8 cellular contexts compared by ENCODE assay signal in genomic region chr22:39900306-39901227, GRCh38. TPM values are rescaled to one million over a fixed set of nuclear protein-coding genes. Genes with fewer than 3 reads are reported as not detected.
DNase-seq lines count a peak whose midpoint lies in the region; ATAC-seq and TF ChIP-seq lines count a peak whose summit lies in the region.

TSS of gene GRAP2 (plus strand) at chr22:39901084. CDS start at chr22:39947107, 46,023 bp downstream.

- peak within 1 kb of the TSS; percentile 94 to 99 (median 96) for H3K4me3 Mint-ChIP-seq in CD4-positive, CD25-positive, alpha-beta regulatory T cell
- peak within 1 kb of the TSS; percentile 92 for H3K4me3 Mint-ChIP-seq in central memory CD8-positive, alpha-beta T cell

- peaks cover 8% of the 10 kb centered on the region for H3K36me3 Mint-ChIP-seq in CD4-positive, CD25-positive, alpha-beta regulatory T cell
- H3K36me3 Mint-ChIP-seq in central memory CD8-positive, alpha-beta T cell (ENCODE audit: insufficient read depth) = peaks cover 19% of the 10 kb centered on the region

- H3K36me3 ChIP-seq in CD4-positive, CD25-positive, alpha-beta regulatory T cell (ENCODE audit: control insufficient read depth, insufficient read depth, low read length) = no peaks in the 10 kb centered on the region
- H3K36me3 ChIP-seq in gastroesophageal sphincter = no peaks in the 10 kb centered on the region

- ATAC-seq in CD4-positive, CD25-positive, alpha-beta regulatory T cell (ENCODE audit: low read depth in 2 of 2) = peak; percentile 94 to 97
- peak; percentile 59 for ATAC-seq in GM21825 (IDR thresholded peaks at IDR 0.05; ENCODE audit: unreplicated experiment)
- peak; percentile 97 for ATAC-seq in central memory CD8-positive, alpha-beta T cell (replicated peaks; ENCODE audit: extremely low read depth, poor library complexity, severe bottlenecking)
- no peak for ATAC-seq in HG03108 (IDR thresholded peaks at IDR 0.05; ENCODE audit: unreplicated experiment)
- no peak for ATAC-seq in gastroesophageal sphincter

- H3K9me3 ChIP-seq in CD4-positive, CD25-positive, alpha-beta regulatory T cell (ENCODE audit: control insufficient read depth in 2 of 2, low read length in 2 of 2) = no peaks in the 10 kb centered on the region
- no peaks in the 10 kb centered on the region for H3K9me3 ChIP-seq in gastroesophageal sphincter

- peak within 1 kb of the TSS; percentile 85 to 99 (median 91) for H3K27ac Mint-ChIP-seq in CD4-positive, CD25-positive, alpha-beta regulatory T cell
- peak within 1 kb of the TSS; percentile 98 for H3K27ac Mint-ChIP-seq in central memory CD8-positive, alpha-beta T cell (ENCODE audit: low read depth)

- DNase-seq in CD4-positive, CD25-positive, alpha-beta regulatory T cell = peak; percentile 47 to 95 (median 83)
- DNase-seq in T-helper 1 cell = peak; percentile 26 to 94 (median 57)
- peak; percentile 47 to 80 for DNase-seq in central memory CD8-positive, alpha-beta T cell (ENCODE audit: low spot score in 2 of 2)
- DNase-seq in NCI-H1092 (lab: John Stamatoyannopoulos, UW) = no peak
- no peak for DNase-seq in NCI-H146 treated with DMSO at 0.1 percent for 48 hours (lab: John Stamatoyannopoulos, UW; ENCODE audit: unreplicated experiment)

- peak within 1 kb of the TSS; percentile 79 for H3K27ac ChIP-seq in CD4-positive, CD25-positive, alpha-beta regulatory T cell (ENCODE audit: insufficient read depth, low read length, poor library complexity, severe bottlenecking)
- H3K27ac ChIP-seq in gastroesophageal sphincter = no peak within 1 kb of the TSS

- TF ChIP-seq CTCF in gastroesophageal sphincter (IDR thresholded peaks at IDR 0.05) = no peak

- H3K4me3 ChIP-seq in CD4-positive, CD25-positive, alpha-beta regulatory T cell (ENCODE audit: low read depth, low read length) = peak within 1 kb of the TSS; percentile 98
- no peak within 1 kb of the TSS for H3K4me3 ChIP-seq in gastroesophageal sphincter

- H3K27me3 ChIP-seq in CD4-positive, CD25-positive, alpha-beta regulatory T cell (ENCODE audit: control insufficient read depth, insufficient read depth, low read length) = no peaks in the 10 kb centered on the region
- H3K27me3 ChIP-seq in gastroesophageal sphincter = peaks cover 7% of the 10 kb centered on the region

- peaks cover 4 to 24% (median 16%) of the 10 kb centered on the region in 4 donors for H3K4me1 Mint-ChIP-seq in CD4-positive, CD25-positive, alpha-beta regulatory T cell
- peaks cover 31% of the 10 kb centered on the region for H3K4me1 Mint-ChIP-seq in central memory CD8-positive, alpha-beta T cell

- 75 to 84% methylated on average over 2 to 3 of the region's 4 CpGs for WGBS in gastroesophageal sphincter (ENCODE audit: low coverage in 1 of 2), 2 donors

- TF ChIP-seq EP300 in gastroesophageal sphincter (IDR thresholded peaks at IDR 0.05) = no peak

- peaks cover 0 to 2% (median 0%) of the 10 kb centered on the region in 7 donors for H3K9me3 Mint-ChIP-seq in CD4-positive, CD25-positive, alpha-beta regulatory T cell
- H3K9me3 Mint-ChIP-seq in central memory CD8-positive, alpha-beta T cell = no peaks in the 10 kb centered on the region

- TF ChIP-seq POLR2A in gastroesophageal sphincter (IDR thresholded peaks at IDR 0.05) = no peak

- peaks cover 17% of the 10 kb centered on the region for H3K4me1 ChIP-seq in CD4-positive, CD25-positive, alpha-beta regulatory T cell (ENCODE audit: control insufficient read depth, insufficient read depth, low read length, poor library complexity, severe bottlenecking)
- no peaks in the 10 kb centered on the region for H3K4me1 ChIP-seq in gastroesophageal sphincter

- no peaks in the 10 kb centered on the region for H3K27me3 Mint-ChIP-seq in CD4-positive, CD25-positive, alpha-beta regulatory T cell
- no peaks in the 10 kb centered on the region for H3K27me3 Mint-ChIP-seq in central memory CD8-positive, alpha-beta T cell

RNA-seq across cellular contexts. Expression of gene GRAP2, which starts in this region (rescaled TPM):
- 160 TPM for total RNA-seq in CD4-positive, CD25-positive, alpha-beta regulatory T cell
- 10 to 100 TPM; 48.9 to 79.2 (median 52.2) TPM for polyA plus RNA-seq in CD4-positive, CD25-positive, alpha-beta regulatory T cell
- total RNA-seq in gastroesophageal sphincter = 1 to 10 TPM in 3 of 4 donors, under 1 TPM in 1; 0.67 to 3.1 (median 1.7) TPM

Comparison
In these comparisons a context has a peak if more than half of its experiments do, and no peak if none do; other contexts are left out.
1. RNA of gene GRAP2 (total RNA-seq): 160 TPM in CD4-positive, CD25-positive, alpha-beta regulatory T cell (single experiment); 0.67 to 3.1 TPM in gastroesophageal sphincter; every median in the first group is over 10 times any median in the second.
2. ATAC-seq: peak in CD4-positive, CD25-positive, alpha-beta regulatory T cell (2 of 2), GM21825 (single experiment) and central memory CD8-positive, alpha-beta T cell (single experiment); none in HG03108 (single experiment) and gastroesophageal sphincter (single experiment).
3. DNase-seq: peak in CD4-positive, CD25-positive, alpha-beta regulatory T cell (3 of 3), T-helper 1 cell (5 of 5) and central memory CD8-positive, alpha-beta T cell (2 of 2); none in NCI-H1092 (single experiment) and NCI-H146 treated with DMSO at 0.1 percent for 48 hours (single experiment).